1 cellular context compared by ENCODE assay signal in the genomic region with DNA sequence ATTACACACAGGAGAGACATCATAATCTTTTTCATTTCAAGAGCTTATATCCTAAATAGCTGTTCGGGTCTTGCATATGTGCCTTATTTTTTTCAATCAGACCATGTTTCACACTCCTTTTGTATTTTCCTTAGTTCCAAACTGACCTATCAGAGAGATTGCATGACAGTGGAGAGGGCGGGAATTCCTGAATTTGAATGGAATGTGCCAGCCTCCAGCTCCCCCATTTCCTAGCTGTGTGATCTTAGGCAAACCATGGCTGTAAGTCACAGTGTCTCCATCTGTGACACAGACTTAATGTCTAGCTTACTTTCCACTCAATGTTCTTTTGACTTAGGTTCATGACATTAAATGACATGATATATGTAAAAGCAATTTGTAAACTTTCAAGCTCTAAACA.
TF ChIP-seq lines count a peak whose summit lies in the region.

No MANE protein-coding gene starts in this region.

TF ChIP-seq in GM12878, 131 proteins besides CTCF, POLR2A, EP300 and RAD21 (continued from another document):
- TF ChIP-seq, protein P1, sequence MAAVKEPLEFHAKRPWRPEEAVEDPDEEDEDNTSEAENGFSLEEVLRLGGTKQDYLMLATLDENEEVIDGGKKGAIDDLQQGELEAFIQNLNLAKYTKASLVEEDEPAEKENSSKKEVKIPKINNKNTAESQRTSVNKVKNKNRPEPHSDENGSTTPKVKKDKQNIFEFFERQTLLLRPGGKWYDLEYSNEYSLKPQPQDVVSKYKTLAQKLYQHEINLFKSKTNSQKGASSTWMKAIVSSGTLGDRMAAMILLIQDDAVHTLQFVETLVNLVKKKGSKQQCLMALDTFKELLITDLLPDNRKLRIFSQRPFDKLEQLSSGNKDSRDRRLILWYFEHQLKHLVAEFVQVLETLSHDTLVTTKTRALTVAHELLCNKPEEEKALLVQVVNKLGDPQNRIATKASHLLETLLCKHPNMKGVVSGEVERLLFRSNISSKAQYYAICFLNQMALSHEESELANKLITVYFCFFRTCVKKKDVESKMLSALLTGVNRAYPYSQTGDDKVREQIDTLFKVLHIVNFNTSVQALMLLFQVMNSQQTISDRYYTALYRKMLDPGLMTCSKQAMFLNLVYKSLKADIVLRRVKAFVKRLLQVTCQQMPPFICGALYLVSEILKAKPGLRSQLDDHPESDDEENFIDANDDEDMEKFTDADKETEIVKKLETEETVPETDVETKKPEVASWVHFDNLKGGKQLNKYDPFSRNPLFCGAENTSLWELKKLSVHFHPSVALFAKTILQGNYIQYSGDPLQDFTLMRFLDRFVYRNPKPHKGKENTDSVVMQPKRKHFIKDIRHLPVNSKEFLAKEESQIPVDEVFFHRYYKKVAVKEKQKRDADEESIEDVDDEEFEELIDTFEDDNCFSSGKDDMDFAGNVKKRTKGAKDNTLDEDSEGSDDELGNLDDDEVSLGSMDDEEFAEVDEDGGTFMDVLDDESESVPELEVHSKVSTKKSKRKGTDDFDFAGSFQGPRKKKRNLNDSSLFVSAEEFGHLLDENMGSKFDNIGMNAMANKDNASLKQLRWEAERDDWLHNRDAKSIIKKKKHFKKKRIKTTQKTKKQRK (IDR thresholded peaks at IDR 0.05; ENCODE audit: low read depth, low read length), result no peak
- TF ChIP-seq, protein P2, sequence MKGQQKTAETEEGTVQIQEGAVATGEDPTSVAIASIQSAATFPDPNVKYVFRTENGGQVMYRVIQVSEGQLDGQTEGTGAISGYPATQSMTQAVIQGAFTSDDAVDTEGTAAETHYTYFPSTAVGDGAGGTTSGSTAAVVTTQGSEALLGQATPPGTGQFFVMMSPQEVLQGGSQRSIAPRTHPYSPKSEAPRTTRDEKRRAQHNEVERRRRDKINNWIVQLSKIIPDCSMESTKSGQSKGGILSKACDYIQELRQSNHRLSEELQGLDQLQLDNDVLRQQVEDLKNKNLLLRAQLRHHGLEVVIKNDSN (IDR thresholded peaks at IDR 0.05; ENCODE audit: borderline replicate concordance, extremely low read length, insufficient read depth, low read depth, low read length), result no peak
